ENCODE assay signal across 11 cellular contexts in genomic region chr21:37208741-37209225, GRCh38. TPM values are rescaled to one million over a fixed set of nuclear protein-coding genes. Genes with fewer than 3 reads are reported as not detected.
DNase-seq lines count a peak whose midpoint lies in the region; ATAC-seq and TF ChIP-seq lines count a peak whose summit lies in the region.
"Had no signal": no experiment of that assay in that cellular context is flagged by ENCODE, and none has a peak within 500 bp of the region (broad histone marks: within the 10 kb centered on the region; RNA-seq: fewer than 3 reads in every experiment).

No MANE protein-coding gene starts in this region.

- ATAC-seq in GM21360 (IDR thresholded peaks at IDR 0.05; ENCODE audit: unreplicated experiment): peak; percentile 38
- peak; percentile 38 for ATAC-seq in HG03439 (IDR thresholded peaks at IDR 0.05; ENCODE audit: unreplicated experiment)
- ATAC-seq in upper lobe of left lung (ENCODE audit: low FRiP score in 2 of 2): no peak
- ATAC-seq in GM23338: no peak

- H3K27me3 ChIP-seq in DOHH2 (ENCODE audit: control insufficient read depth, low read length): no peaks in the 10 kb centered on the region
- no peaks in the 10 kb centered on the region for H3K27me3 ChIP-seq in layer of hippocampus (ENCODE audit: control insufficient read depth, insufficient read depth, low read length)
- no peaks in the 10 kb centered on the region for H3K27me3 ChIP-seq in upper lobe of left lung
- no peaks in the 10 kb centered on the region for H3K27me3 ChIP-seq in GM23338 (ENCODE audit: insufficient read depth)
- H3K27me3 ChIP-seq: vagina had no signal

- H3K4me1 ChIP-seq in DOHH2 (ENCODE audit: control insufficient read depth, low read length) (peaks cover 31% of the 10 kb centered on the region), upper lobe of left lung (peaks cover 12 to 13% (median 12%) of the 10 kb centered on the region in 4 donors), GM23338 (ENCODE audit: insufficient read depth) (no peaks in the 10 kb centered on the region)

- H3K9me2 ChIP-seq in DOHH2 (replicated peaks; ENCODE audit: control insufficient read depth, low read length) (no peaks in the 10 kb centered on the region), GM23338 (ENCODE audit: insufficient read depth) (no peaks in the 10 kb centered on the region)

- H2AFZ ChIP-seq in GM23338: no peak overlapping the region

- H4K20me1 ChIP-seq in DOHH2 (ENCODE audit: control insufficient read depth, insufficient read depth, low read depth, low read length): no peaks in the 10 kb centered on the region
- H4K20me1 ChIP-seq in GM23338 (replicated peaks; ENCODE audit: insufficient read depth): no peaks in the 10 kb centered on the region

- 71 to 82% methylated on average over 11 to 15 of the region's 15 CpGs for WGBS in upper lobe of left lung, 2 donors

- peaks cover 22% of the 10 kb centered on the region for H3K9me3 Mint-ChIP-seq in GM23338

- H3K36me3 ChIP-seq in DOHH2 (ENCODE audit: control insufficient read depth, low read length) (no peaks in the 10 kb centered on the region), upper lobe of left lung (no peaks in the 10 kb centered on the region), GM23338 (ENCODE audit: insufficient read depth) (no peaks in the 10 kb centered on the region)
- H3K36me3 ChIP-seq: vagina had no signal

- H3K36me3 Mint-ChIP-seq in GM23338 (ENCODE audit: low read depth): peaks cover 6% of the 10 kb centered on the region; the same call in 1 of the 3 replicates

- no peaks in the 10 kb centered on the region for H3K79me2 ChIP-seq in DOHH2 (ENCODE audit: control insufficient read depth, low read length)
- H3K79me2 ChIP-seq in GM23338 (replicated peaks; ENCODE audit: insufficient read depth): no peaks in the 10 kb centered on the region

- no peaks in the 10 kb centered on the region for H3K4me1 Mint-ChIP-seq in GM23338

- no peak for TF ChIP-seq EP300 in upper lobe of left lung (IDR thresholded peaks at IDR 0.05)

- peaks cover 1% of the 10 kb centered on the region for H3K27me3 Mint-ChIP-seq in GM23338 (ENCODE audit: insufficient read depth, low read depth, poor library complexity)

- TF ChIP-seq POLR2A in upper lobe of left lung (IDR thresholded peaks at IDR 0.05): no peak

- H3K4me3 ChIP-seq in DOHH2 (ENCODE audit: low read length) (no peak overlapping the region), upper lobe of left lung (no peak overlapping the region), GM23338 (no peak overlapping the region)
- H3K4me3 ChIP-seq: vagina had no signal

- H3F3A ChIP-seq in DOHH2 (ENCODE audit: control insufficient read depth, insufficient read depth) (no peaks in the 10 kb centered on the region; the same call in 1 of the 2 replicates), GM23338 (replicated peaks; ENCODE audit: low read depth) (no peaks in the 10 kb centered on the region)

- H3K9me3 ChIP-seq in DOHH2 (ENCODE audit: control insufficient read depth, insufficient read depth, low read length): peaks cover 3% of the 10 kb centered on the region; the same call in 1 of the 2 replicates
- no peaks in the 10 kb centered on the region for H3K9me3 ChIP-seq in upper lobe of left lung
- H3K9me3 ChIP-seq: vagina had no signal

- no peak for TF ChIP-seq CTCF in DOHH2 (IDR thresholded peaks at IDR 0.05; ENCODE audit: low read depth, low read length, poor library complexity, severe bottlenecking)
- no peak for TF ChIP-seq CTCF in upper lobe of left lung (IDR thresholded peaks at IDR 0.05)
- TF ChIP-seq CTCF in GM23338 (conservative IDR thresholded peaks at IDR 0.05; ENCODE audit: low read depth in 2 of 2): no peak

- no peak for DNase-seq in inferior parietal cortex (ENCODE audit: extremely low spot score)
- DNase-seq in SK-N-DZ (ENCODE audit: low spot score): no peak
- no peak for DNase-seq in upper lobe of left lung
- DNase-seq in GM23338 (ENCODE audit: low spot score): no peak
- DNase-seq: activated CD4-positive, alpha-beta T cell treated with anti-CD3 and anti-CD28 coated beads, Interleukin-2, amount 50 U/mL, for 1 hour; central memory CD4-positive, alpha-beta T cell had no signal

- H3K27ac ChIP-seq in DOHH2 (ENCODE audit: low read depth, low read length): no peak overlapping the region
- H3K27ac ChIP-seq in layer of hippocampus (ENCODE audit: low read depth, low read length): peak overlapping the region; percentile 57
- no peak overlapping the region for H3K27ac ChIP-seq in upper lobe of left lung
- no peak overlapping the region for H3K27ac ChIP-seq in GM23338 (ENCODE audit: low read depth)
- H3K27ac ChIP-seq: vagina had no signal

- H3K27ac Mint-ChIP-seq in GM23338: no peak overlapping the region

- H3K4me3 Mint-ChIP-seq in GM23338: no peak overlapping the region

- H3K4me2 ChIP-seq in DOHH2 (ENCODE audit: low read length) (peak overlapping the region; percentile 42), GM23338 (no peak overlapping the region)

TF ChIP-seq in GM23338, 12 proteins besides CTCF, POLR2A, EP300 and RAD21 (continues in another document):
- TF ChIP-seq EZH2phosphoT487 (IDR thresholded peaks at IDR 0.05; ENCODE audit: unreplicated experiment) (no peak), NANOG (IDR thresholded peaks at IDR 0.05; ENCODE audit: borderline replicate concordance) (no peak), ZNF462 (CRISPR knock-in tag; IDR thresholded peaks at IDR 0.05) (no peak)

RNA-seq across cellular contexts. Expression of gene VPS26C, which starts 58.4 kb away (rescaled TPM):
- 39.8 and 47.4 TPM in 2 replicates for polyA plus RNA-seq in SK-N-DZ (2014; cell fraction: cytosol; rRNA removed)
- 30.2 and 40.5 TPM in 2 replicates for polyA plus RNA-seq in SK-N-DZ (2014; cell fraction: nucleus; rRNA removed)
- total RNA-seq in upper lobe of left lung: 10 to 100 TPM; 52.1 to 95.3 (median 65.0) TPM
- 79.1 and 91.2 TPM in 2 replicates for total RNA-seq in GM23338 (2014; rRNA removed; shearing (Covaris generic))
- 39.3 and 45.1 TPM in 2 replicates for polyA plus RNA-seq in GM23338 (2016; fragmentation: Nextera tagmentation; extraction: Ambion mirVana)

Comparison
In these comparisons a context has a peak if more than half of its experiments do, and no peak if none do; other contexts are left out.
1. ATAC-seq: peak in GM21360 (single experiment) and HG03439 (single experiment); none in upper lobe of left lung (0 of 2) and GM23338 (single experiment).